In genomic region chr11:76837696-76838421, GRCh38 we compare ENCODE assay signal across 1 cellular context.
TF ChIP-seq lines count a peak whose summit lies in the region.

No MANE protein-coding gene starts in this region.

TF ChIP-seq in K562, 482 proteins besides CTCF, POLR2A, EP300 and RAD21:
- TF ChIP-seq ATF7 (IDR thresholded peaks at IDR 0.05) (no peak), ZNF354B (CRISPR knock-in tag; IDR thresholded peaks at IDR 0.05) (no peak), E2F5 (CRISPR knock-in tag; IDR thresholded peaks at IDR 0.05) (no peak), GABPA (tag; conservative IDR thresholded peaks at IDR 0.05; ENCODE audit: low read depth) (peak; percentile 40), NR2C2 (CRISPR knock-in tag; IDR thresholded peaks at IDR 0.05) (no peak), NR2C2 (tag; IDR thresholded peaks at IDR 0.05) (peak; percentile 60), CBFA2T3 (IDR thresholded peaks at IDR 0.05) (0 out of 2 replicates have a peak, but pooled peaks have one; percentile 25), ZNF707 (CRISPR knock-in tag; conservative IDR thresholded peaks at IDR 0.05) (no peak), RFX1 (IDR thresholded peaks at IDR 0.05) (peak; percentile 68), XRCC4 (IDR thresholded peaks at IDR 0.05; ENCODE audit: extremely low read depth, insufficient read depth, insufficient read length) (no peak), SMAD4 (CRISPR knock-in tag; conservative IDR thresholded peaks at IDR 0.05) (no peak), POLR2H (tag; IDR thresholded peaks at IDR 0.05; ENCODE audit: low read depth) (no peak), TRIM28 (IDR thresholded peaks at IDR 0.05) (no peak), ZNF408 (CRISPR knock-in tag; IDR thresholded peaks at IDR 0.05; ENCODE audit: low read depth) (no peak), VEZF1 (CRISPR knock-in tag; IDR thresholded peaks at IDR 0.05) (no peak), SMARCA4 (IDR thresholded peaks at IDR 0.05) (no peak), ARID1B (IDR thresholded peaks at IDR 0.05) (0 out of 2 replicates have a peak, but pooled peaks have one; percentile 15), ZNF644 (tag; IDR thresholded peaks at IDR 0.05; ENCODE audit: low read depth) (no peak), FOXJ2 (tag; IDR thresholded peaks at IDR 0.05) (peak; percentile 29; the same call in 1 of the 2 replicates), JUNB (CRISPR knock-in tag; conservative IDR thresholded peaks at IDR 0.05) (no peak), BRF1 (IDR thresholded peaks at IDR 0.05; ENCODE audit: borderline replicate concordance, extremely low read depth, insufficient read length) (no peak), CBFA2T2 (conservative IDR thresholded peaks at IDR 0.05) (0 out of 2 replicates have a peak, but pooled peaks have one; percentile 14), NFIC (IDR thresholded peaks at IDR 0.05) (peak; percentile 51), NR4A1 (CRISPR knock-in tag; IDR thresholded peaks at IDR 0.05) (no peak), NR4A1 (tag; IDR thresholded peaks at IDR 0.05) (0 out of 2 replicates have a peak, but pooled peaks have one; percentile 56), STAT5B (CRISPR knock-in tag; IDR thresholded peaks at IDR 0.05) (no peak)
